Comparison of ENCODE assay signal across 8 cellular contexts in genomic region chr7:134954197-134955082, GRCh38.
A peak's percentile ranks its signal among the peaks of the same experiment; 100 is the strongest.
DNase-seq lines count a peak whose midpoint lies in the region; ATAC-seq and TF ChIP-seq lines count a peak whose summit lies in the region.

No MANE protein-coding gene starts in this region.

- in situ Hi-C loops in astrocyte of the spinal cord (cut with HindIII; ENCODE audit: low sequenced_read_pairs), result no loop called here

- ATAC-seq in GM19463 (IDR thresholded peaks at IDR 0.05; ENCODE audit: unreplicated experiment), result no peak
- no peak for ATAC-seq in GM21619 (IDR thresholded peaks at IDR 0.05; ENCODE audit: unreplicated experiment)
- no peak for ATAC-seq in GM18907 (IDR thresholded peaks at IDR 0.05; ENCODE audit: unreplicated experiment)

- peak; percentile 42 for TF ChIP-seq CTCF in astrocyte of the spinal cord (IDR thresholded peaks at IDR 0.05; ENCODE audit: low read depth, low read length)

- H3K4me3 ChIP-seq in astrocyte of the spinal cord (ENCODE audit: low read depth, low read length), result no peak overlapping the region

- DNase-seq in NCI-H2107 treated with DMSO at 0.1 percent for 48 hours (lab: John Stamatoyannopoulos, UW; ENCODE audit: unreplicated experiment), result peak; percentile 47
- DNase-seq in NCI-H2107 (lab: John Stamatoyannopoulos, UW), result no peak
- DNase-seq in NCI-H1092 (lab: John Stamatoyannopoulos, UW), result peak; percentile 15
- DNase-seq in astrocyte of the spinal cord (ENCODE audit: low read depth, low spot score), result peak; percentile 42
- peak; percentile 41 for DNase-seq in kidney tubule cell (ENCODE audit: low spot score)
